In genomic region chr13:62300021-62300420, GRCh38 we compare ENCODE assay signal across 22 cellular contexts.
DNase-seq lines count a peak whose midpoint lies in the region; ATAC-seq lines count a peak whose summit lies in the region.
"Had no signal": no experiment of that assay in that cellular context is flagged by ENCODE, and none has a peak within 500 bp of the region (broad histone marks: within the 10 kb centered on the region; RNA-seq: fewer than 3 reads in every experiment).

No MANE protein-coding gene starts in this region.

- no peaks in the 10 kb centered on the region for H3K36me3 ChIP-seq in SK-N-MC (ENCODE audit: insufficient read depth, low read length)
- H3K36me3 ChIP-seq: SJSA1 had no signal

- no peak overlapping the region for H3K9ac ChIP-seq in SK-N-MC (ENCODE audit: insufficient read length)
- H3K9ac ChIP-seq: GM23248 had no signal

- ATAC-seq in GM21786 (IDR thresholded peaks at IDR 0.05; ENCODE audit: unreplicated experiment) (no peak), HG03045 (IDR thresholded peaks at IDR 0.05; ENCODE audit: unreplicated experiment) (no peak), HG03025 (IDR thresholded peaks at IDR 0.05; ENCODE audit: low FRiP score, unreplicated experiment) (no peak)
- ATAC-seq: HepG2 had no signal

- DNase-seq in DMS53 (lab: John Stamatoyannopoulos, UW) (peak; percentile 18), DMS53 treated with DMSO at 0.1 percent for 48 hours (lab: John Stamatoyannopoulos, UW; ENCODE audit: unreplicated experiment) (no peak), NCI-H69 (lab: John Stamatoyannopoulos, UW) (peak; percentile 20), SK-N-MC (ENCODE audit: low read depth, low spot score) (no peak)
- no peak for DNase-seq in activated CD4-positive, alpha-beta T cell treated with anti-CD3 and anti-CD28 coated beads for 4 hours
- DNase-seq: AML-193, GM23248, HCEC 1CT, KG1, MV-4-11, NCI-H2171 treated with DMSO at 0.1 percent for 48 hours, NCI-H510A, NCI-H774, PC-9 had no signal

- H3K4me3 ChIP-seq in SK-N-MC, result no peak overlapping the region
- H3K4me3 ChIP-seq: GM23248, PC-9, SJSA1 had no signal

- H3K27ac ChIP-seq in SK-N-MC, result 0 out of 2 replicates have a peak overlapping the region, but pooled peaks have one; percentile 21
- H3K27ac ChIP-seq: 22Rv1, C4-2B, GM23248, PC-9, RWPE1, SJSA1 had no signal

- H3K9me3 ChIP-seq in SK-N-MC (ENCODE audit: low read depth, low read length), result peaks cover 3% of the 10 kb centered on the region; the same call in 1 of the 2 replicates
- H3K9me3 ChIP-seq: SJSA1 had no signal

Comparison
In these comparisons a context has a peak if more than half of its experiments do, and no peak if none do; other contexts are left out.
1. DNase-seq: peak in DMS53 (single experiment) and NCI-H69 (single experiment); none in DMS53 treated with DMSO at 0.1 percent for 48 hours (single experiment), SK-N-MC (single experiment) and activated CD4-positive, alpha-beta T cell treated with anti-CD3 and anti-CD28 coated beads for 4 hours (0 of 2).